In the genomic region with DNA sequence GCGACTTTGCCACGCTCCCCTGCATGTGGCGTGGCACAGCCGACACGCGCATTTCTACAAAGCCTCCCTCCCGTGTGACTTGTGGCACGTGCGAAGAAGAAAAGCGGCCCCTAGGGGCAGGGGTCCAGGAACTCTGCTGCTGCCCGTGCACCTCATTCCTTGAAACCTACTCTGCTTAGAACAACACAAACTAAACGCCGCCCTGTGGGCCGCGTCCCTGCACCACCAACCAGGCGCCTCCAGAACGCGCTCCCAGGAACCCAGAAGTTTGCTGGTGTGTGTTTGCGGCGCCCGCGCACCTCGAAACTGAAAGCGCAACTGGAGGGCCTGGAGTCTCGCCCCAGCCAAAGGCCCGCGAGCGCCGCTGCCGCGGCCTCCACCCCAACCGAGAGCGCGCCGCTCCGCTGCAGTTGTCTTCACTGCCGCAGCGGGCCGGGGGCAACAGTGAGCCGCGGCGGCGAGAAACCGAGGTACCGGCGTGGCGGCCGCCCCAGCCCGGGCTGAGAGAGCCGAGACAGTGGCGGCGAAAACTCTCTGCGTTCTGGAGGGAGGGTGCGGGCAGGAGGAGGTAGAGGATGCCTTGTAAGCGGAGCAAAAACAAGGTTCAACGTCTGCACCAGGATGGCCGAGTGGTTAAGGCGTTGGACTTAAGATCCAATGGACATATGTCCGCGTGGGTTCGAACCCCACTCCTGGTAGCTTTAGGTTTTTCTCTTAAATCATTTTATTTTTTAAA, we compare ENCODE assay signal across 8 cellular contexts.
DNase-seq lines count a peak whose midpoint lies in the region; ATAC-seq and TF ChIP-seq lines count a peak whose summit lies in the region.

No MANE protein-coding gene starts in this region.

- TF ChIP-seq CTCF in DOHH2 (IDR thresholded peaks at IDR 0.05; ENCODE audit: low read depth, low read length, poor library complexity, severe bottlenecking) (peak; percentile 66), KMS-11 (conservative IDR thresholded peaks at IDR 0.05; ENCODE audit: low read depth, low read length) (peak; percentile 44), esophagus muscularis mucosa (IDR thresholded peaks at IDR 0.05) (peak; percentile 30 to 66 (median 53))

- H3K9ac ChIP-seq in KMS-11, result peak overlapping the region; percentile 85

- no peak for TF ChIP-seq EP300 in esophagus muscularis mucosa (IDR thresholded peaks at IDR 0.05)

- peak overlapping the region; percentile 74 for H3K4me3 ChIP-seq in DOHH2 (ENCODE audit: low read length)
- peak overlapping the region; percentile 29 for H3K4me3 ChIP-seq in KMS-11 (IDR thresholded peaks at IDR 0.05; ENCODE audit: insufficient read depth, low read depth, low read length)
- peak overlapping the region; percentile 68 to 77 (median 74) for H3K4me3 ChIP-seq in esophagus muscularis mucosa
- peak overlapping the region; percentile 83 to 89 for H3K4me3 ChIP-seq in muscle layer of duodenum (ENCODE audit: low read depth in 1 of 2, low read length in 2 of 2)

- peak; percentile 89 to 92 for DNase-seq in activated T-cell treated with anti-CD3 and anti-CD28 coated beads, Interleukin-2, amount 50 U/mL, for 72 hours
- peak; percentile 100 for DNase-seq in esophagus muscularis mucosa (ENCODE audit: extremely low spot score)
- DNase-seq in stimulated activated CD8-positive, alpha-beta memory T cell treated with anti-CD3 and anti-CD28 coated beads, Interleukin-7, amount 100 ng/mL, for 24 hours (ENCODE audit: low read depth), result peak; percentile 83

- H2AFZ ChIP-seq in KMS-11 (ENCODE audit: low read depth), result peak overlapping the region; percentile 95

- 0% methylated on average over 35 of the region's 61 CpGs for WGBS in esophagus muscularis mucosa

- peak overlapping the region; percentile 55 for H3K27ac ChIP-seq in DOHH2 (ENCODE audit: low read depth, low read length)
- peak overlapping the region; percentile 97 for H3K27ac ChIP-seq in KMS-11
- peak overlapping the region; percentile 89 to 96 (median 95) for H3K27ac ChIP-seq in esophagus muscularis mucosa (replicated peaks in 1 of 4)
- H3K27ac ChIP-seq in muscle layer of duodenum (ENCODE audit: low read length), result peak overlapping the region; percentile 87

- peak overlapping the region; percentile 100 for H3K27ac Mint-ChIP-seq in activated T-cell treated with anti-CD3 and anti-CD28 coated beads, Interleukin-2, amount 50 U/mL, for 72 hours

- intact Hi-C loops in esophagus muscularis mucosa (cut with DNase I), result loop anchor here (2.0 to 5.0 kb wide), 3 partner anchors 69 to 111 kb away; no protein-coding TSS in a partner anchor

- H3K9me3 Mint-ChIP-seq in activated T-cell treated with anti-CD3 and anti-CD28 coated beads, Interleukin-2, amount 50 U/mL, for 72 hours, result no peaks in the 10 kb centered on the region

- H3K36me3 Mint-ChIP-seq in activated T-cell treated with anti-CD3 and anti-CD28 coated beads, Interleukin-2, amount 50 U/mL, for 72 hours (ENCODE audit: insufficient read depth in 2 of 2), result peaks cover 4 to 6% of the 10 kb centered on the region in 2 donors

- H3K36me3 ChIP-seq in DOHH2 (ENCODE audit: control insufficient read depth, low read length) (no peaks in the 10 kb centered on the region), KMS-11 (ENCODE audit: insufficient read depth) (no peaks in the 10 kb centered on the region), esophagus muscularis mucosa (no peaks in the 10 kb centered on the region), muscle layer of duodenum (ENCODE audit: control insufficient read depth in 1 of 2, insufficient read depth in 2 of 2, low read length in 2 of 2) (no peaks in the 10 kb centered on the region)

- peak overlapping the region; percentile 90 to 94 for H3K4me3 Mint-ChIP-seq in activated T-cell treated with anti-CD3 and anti-CD28 coated beads, Interleukin-2, amount 50 U/mL, for 72 hours

- peaks cover 41% of the 10 kb centered on the region for H3K4me1 Mint-ChIP-seq in activated T-cell treated with anti-CD3 and anti-CD28 coated beads, Interleukin-2, amount 50 U/mL, for 72 hours (ENCODE audit: low read depth)

- H3K4me2 ChIP-seq in DOHH2 (ENCODE audit: low read length) (peak overlapping the region; percentile 95), KMS-11 (peak overlapping the region; percentile 93)

- no peaks in the 10 kb centered on the region for H3K9me2 ChIP-seq in DOHH2 (replicated peaks; ENCODE audit: control insufficient read depth, low read length)

- H3K79me2 ChIP-seq in DOHH2 (ENCODE audit: control insufficient read depth, low read length) (no peaks in the 10 kb centered on the region), KMS-11 (ENCODE audit: insufficient read depth, low read depth) (no peaks in the 10 kb centered on the region)

- H4K20me1 ChIP-seq in DOHH2 (ENCODE audit: control insufficient read depth, insufficient read depth, low read depth, low read length), result no peaks in the 10 kb centered on the region
- no peaks in the 10 kb centered on the region for H4K20me1 ChIP-seq in KMS-11 (ENCODE audit: insufficient read depth)

- H3K9me3 ChIP-seq in DOHH2 (ENCODE audit: control insufficient read depth, insufficient read depth, low read length), result 0 out of 2 replicates have a peak, but pooled peaks cover 3% of the 10 kb centered on the region
- H3K9me3 ChIP-seq in esophagus muscularis mucosa, result no peaks in the 10 kb centered on the region
- H3K9me3 ChIP-seq in muscle layer of duodenum (ENCODE audit: control insufficient read depth in 1 of 2, low read length in 2 of 2), result no peaks in the 10 kb centered on the region

- H3K27me3 Mint-ChIP-seq in activated T-cell treated with anti-CD3 and anti-CD28 coated beads, Interleukin-2, amount 50 U/mL, for 72 hours (ENCODE audit: low read depth), result no peaks in the 10 kb centered on the region

- H3K4me1 ChIP-seq in DOHH2 (ENCODE audit: control insufficient read depth, low read length) (peaks cover 17% of the 10 kb centered on the region), KMS-11 (ENCODE audit: low read depth, poor library complexity, severe bottlenecking) (peaks cover 23% of the 10 kb centered on the region), esophagus muscularis mucosa (peaks cover 18 to 26% (median 23%) of the 10 kb centered on the region in 4 donors), muscle layer of duodenum (ENCODE audit: control insufficient read depth in 1 of 2, insufficient read depth in 2 of 2, low read length in 2 of 2) (peaks cover 8 to 19% of the 10 kb centered on the region in 2 donors)

- peak; percentile 86 for ATAC-seq in GM21786 (IDR thresholded peaks at IDR 0.05; ENCODE audit: unreplicated experiment)
- ATAC-seq in activated T-cell treated with anti-CD3 and anti-CD28 coated beads, Interleukin-2, amount 50 U/mL, for 72 hours (replicated peaks in 1 of 2), result peak; percentile 92 to 93

- H3F3A ChIP-seq in DOHH2 (ENCODE audit: control insufficient read depth, insufficient read depth), result no peaks in the 10 kb centered on the region

- H3K27me3 ChIP-seq in DOHH2 (ENCODE audit: control insufficient read depth, low read length), result no peaks in the 10 kb centered on the region
- no peaks in the 10 kb centered on the region for H3K27me3 ChIP-seq in KMS-11 (ENCODE audit: insufficient read depth, low read depth)
- no peaks in the 10 kb centered on the region for H3K27me3 ChIP-seq in esophagus muscularis mucosa
- no peaks in the 10 kb centered on the region for H3K27me3 ChIP-seq in muscle layer of duodenum (ENCODE audit: low read depth, low read length)

- no peak for TF ChIP-seq POLR2A in esophagus muscularis mucosa (IDR thresholded peaks at IDR 0.05; ENCODE audit: low read depth)

TF ChIP-seq in PFSK-1, 5 proteins besides CTCF, POLR2A, EP300 and RAD21:
- TF ChIP-seq TAF1 (IDR thresholded peaks at IDR 0.05; ENCODE audit: borderline replicate concordance, insufficient read depth, low read length) (peak; percentile 40; the same call in 1 of the 2 replicates), SIN3A (IDR thresholded peaks at IDR 0.05; ENCODE audit: borderline replicate concordance, insufficient read depth, low read length) (no peak), POLR2AphosphoS5 (IDR thresholded peaks at IDR 0.05; ENCODE audit: low read depth, low read length) (0 out of 2 replicates have a peak, but pooled peaks have one; percentile 30), FOXP2 (optimal IDR thresholded peaks at IDR 0.05; ENCODE audit: borderline replicate concordance, extremely low read depth, extremely low read length, insufficient read depth) (peak; percentile 38)
- TF ChIP-seq, protein P1, sequence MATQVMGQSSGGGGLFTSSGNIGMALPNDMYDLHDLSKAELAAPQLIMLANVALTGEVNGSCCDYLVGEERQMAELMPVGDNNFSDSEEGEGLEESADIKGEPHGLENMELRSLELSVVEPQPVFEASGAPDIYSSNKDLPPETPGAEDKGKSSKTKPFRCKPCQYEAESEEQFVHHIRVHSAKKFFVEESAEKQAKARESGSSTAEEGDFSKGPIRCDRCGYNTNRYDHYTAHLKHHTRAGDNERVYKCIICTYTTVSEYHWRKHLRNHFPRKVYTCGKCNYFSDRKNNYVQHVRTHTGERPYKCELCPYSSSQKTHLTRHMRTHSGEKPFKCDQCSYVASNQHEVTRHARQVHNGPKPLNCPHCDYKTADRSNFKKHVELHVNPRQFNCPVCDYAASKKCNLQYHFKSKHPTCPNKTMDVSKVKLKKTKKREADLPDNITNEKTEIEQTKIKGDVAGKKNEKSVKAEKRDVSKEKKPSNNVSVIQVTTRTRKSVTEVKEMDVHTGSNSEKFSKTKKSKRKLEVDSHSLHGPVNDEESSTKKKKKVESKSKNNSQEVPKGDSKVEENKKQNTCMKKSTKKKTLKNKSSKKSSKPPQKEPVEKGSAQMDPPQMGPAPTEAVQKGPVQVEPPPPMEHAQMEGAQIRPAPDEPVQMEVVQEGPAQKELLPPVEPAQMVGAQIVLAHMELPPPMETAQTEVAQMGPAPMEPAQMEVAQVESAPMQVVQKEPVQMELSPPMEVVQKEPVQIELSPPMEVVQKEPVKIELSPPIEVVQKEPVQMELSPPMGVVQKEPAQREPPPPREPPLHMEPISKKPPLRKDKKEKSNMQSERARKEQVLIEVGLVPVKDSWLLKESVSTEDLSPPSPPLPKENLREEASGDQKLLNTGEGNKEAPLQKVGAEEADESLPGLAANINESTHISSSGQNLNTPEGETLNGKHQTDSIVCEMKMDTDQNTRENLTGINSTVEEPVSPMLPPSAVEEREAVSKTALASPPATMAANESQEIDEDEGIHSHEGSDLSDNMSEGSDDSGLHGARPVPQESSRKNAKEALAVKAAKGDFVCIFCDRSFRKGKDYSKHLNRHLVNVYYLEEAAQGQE (IDR thresholded peaks at IDR 0.05; ENCODE audit: insufficient read depth in 1 of 2, low read depth in 2 of 2, low read length in 2 of 2), result peak in 1 of 2 experiments; percentile 41; a peak in 1 of 4 replicates

Comparison
In these comparisons a context has a peak if more than half of its experiments do, and no peak if none do; other contexts are left out.
1. Peak in every context shown above with its lines: DNase-seq, ATAC-seq, H3K4me3 ChIP-seq and H3K27ac ChIP-seq.
2. H3K4me3 ChIP-seq: peak in every context shown above with its lines; median percentile 86 in muscle layer of duodenum; 74 in DOHH2; 74 in esophagus muscularis mucosa; 29 in KMS-11.